9 cellular contexts compared by ENCODE assay signal in the genomic region with DNA sequence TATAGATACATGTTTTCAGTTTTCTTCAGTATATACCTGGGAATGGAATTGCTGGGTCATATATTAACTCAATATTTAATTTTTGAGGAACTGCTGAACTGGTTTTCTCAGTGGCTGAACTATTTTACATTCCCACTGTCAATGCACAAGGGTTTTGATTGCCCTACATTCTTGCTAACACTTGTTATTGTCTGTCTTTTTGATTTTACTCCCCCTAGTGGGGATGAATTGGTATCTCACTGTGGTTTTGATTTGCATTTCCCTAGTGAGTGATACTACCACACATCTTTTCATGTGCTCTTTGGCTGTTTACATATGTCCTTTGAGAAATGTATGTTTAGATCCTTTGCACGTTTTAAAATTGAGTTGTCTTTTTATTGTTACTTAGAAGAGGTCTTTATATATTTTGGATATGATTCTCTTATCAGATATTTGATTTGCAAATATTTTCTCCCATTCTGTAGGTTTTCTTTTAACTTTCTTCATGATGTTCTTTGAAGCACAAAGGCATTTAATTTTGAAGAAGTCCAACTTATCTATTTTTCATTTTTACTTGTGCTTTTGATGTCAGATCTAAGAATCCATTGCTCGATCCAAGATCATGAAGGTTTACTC. TPM values are rescaled to one million over a fixed set of nuclear protein-coding genes. Genes with fewer than 3 reads are reported as not detected.
DNase-seq lines count a peak whose midpoint lies in the region; ATAC-seq and TF ChIP-seq lines count a peak whose summit lies in the region.
"Had no signal": no experiment of that assay in that cellular context is flagged by ENCODE, and none has a peak within 500 bp of the region (broad histone marks: within the 10 kb centered on the region; RNA-seq: fewer than 3 reads in every experiment).

No MANE protein-coding gene starts in this region.

- peak; percentile 60 for TF ChIP-seq CTCF in Calu3 (IDR thresholded peaks at IDR 0.05; ENCODE audit: unreplicated experiment)
- TF ChIP-seq CTCF in astrocyte of the spinal cord (IDR thresholded peaks at IDR 0.05; ENCODE audit: low read depth, low read length), result peak; percentile 64

- no peak overlapping the region for H3K4me2 ChIP-seq in GM23248 (ENCODE audit: unreplicated experiment)

- H3K9me3 Mint-ChIP-seq in Calu3 (ENCODE audit: low read depth, unreplicated experiment), result no peaks in the 10 kb centered on the region
- H3K9me3 Mint-ChIP-seq: T-helper 1 cell treated with Interleukin-12 subunit alpha and Interleukin-12 subunit beta and Interleukin-4 antibody, amounts not matched to agents 30 μg/mL and 1 μg/mL, for 36 hours had no signal

- no peaks in the 10 kb centered on the region for H4K20me1 ChIP-seq in GM23248 (ENCODE audit: insufficient read depth)

- in situ Hi-C loops in GM23248 (cut with MboI), result no loop called here
- in situ Hi-C loops in astrocyte of the spinal cord (cut with HindIII; ENCODE audit: low sequenced_read_pairs), result no loop called here

- no peak overlapping the region for H3K27ac ChIP-seq in GM23248

- no peak for ATAC-seq in HG02981 (IDR thresholded peaks at IDR 0.05; ENCODE audit: unreplicated experiment)
- no peak for ATAC-seq in GM21367 (IDR thresholded peaks at IDR 0.05; ENCODE audit: unreplicated experiment)

- H2AFZ ChIP-seq in GM23248, result no peak overlapping the region

- H3K9me3 ChIP-seq in GM23248 (ENCODE audit: low read depth), result no peaks in the 10 kb centered on the region

- H3K36me3 Mint-ChIP-seq in Calu3 (ENCODE audit: insufficient read depth, unreplicated experiment), result peaks cover 7% of the 10 kb centered on the region

- no TSS peak for BruUV-seq in Calu3 (replicated peaks; lab: Mats Ljungman, UMichigan)

- H3K9me2 ChIP-seq in GM23248 (ENCODE audit: insufficient read depth), result no peaks in the 10 kb centered on the region

- no peak overlapping the region for H3K4me3 ChIP-seq in GM23248
- no peak overlapping the region for H3K4me3 ChIP-seq in astrocyte of the spinal cord (ENCODE audit: low read depth, low read length)

- peaks cover 22% of the 10 kb centered on the region for H3K4me1 ChIP-seq in GM23248 (ENCODE audit: insufficient read depth)

- H3K36me3 ChIP-seq in GM23248 (ENCODE audit: low read depth), result no peaks in the 10 kb centered on the region

- no peaks in the 10 kb centered on the region for H3K79me2 ChIP-seq in GM23248 (ENCODE audit: insufficient read depth)

- DNase-seq in Calu3 (peak; percentile 31), GM23248 (peak; percentile 65), NCI-H446 (lab: John Stamatoyannopoulos, UW) (peak; percentile 21 to 63), astrocyte of the spinal cord (ENCODE audit: low read depth, low spot score) (peak; percentile 72), kidney tubule cell (ENCODE audit: low spot score) (peak; percentile 63), posterior vena cava (ENCODE audit: low spot score) (no peak)

- no peaks in the 10 kb centered on the region for H3K27me3 Mint-ChIP-seq in Calu3 (ENCODE audit: unreplicated experiment)

- CTCF ChIA-PET in Calu3 (lab: Charles Lee), result interaction anchor here (0.7 kb wide), 2 partner anchors 286 to 1277 kb away, joined by 4 to 5 read pairs; no protein-coding TSS in a partner anchor

- no peak overlapping the region for H3K9ac ChIP-seq in GM23248

- intact Hi-C loops in Calu3 (cut with micrococcal nuclease; ENCODE audit: unreplicated experiment), result loop anchor here (1.0 kb wide), 1 partner anchor 93 kb away; no protein-coding TSS in a partner anchor
- intact Hi-C loops in posterior vena cava (cut with DNase I), result loop anchor here in 1 of 2 donors (10.0 kb wide), 1 partner anchor 88 kb away; no protein-coding TSS in a partner anchor

- H3K4me3 Mint-ChIP-seq in Calu3 (ENCODE audit: low read depth, unreplicated experiment), result no peak overlapping the region
- H3K4me3 Mint-ChIP-seq: T-helper 1 cell treated with Interleukin-12 subunit alpha and Interleukin-12 subunit beta and Interleukin-4 antibody, amounts not matched to agents 30 μg/mL and 1 μg/mL, for 36 hours had no signal

- WGBS in GM23248 (ENCODE audit: low coverage in 1 of 2, low lambda C conversion rate in 2 of 2, missing lambda C conversion rate in 2 of 2), 2 experiments, result 29 to 33% methylated on average over 2 of the region's 2 CpGs

- H3K4me1 Mint-ChIP-seq in Calu3 (ENCODE audit: low read depth, unreplicated experiment), result no peaks in the 10 kb centered on the region

- no peak overlapping the region for H3K27ac Mint-ChIP-seq in Calu3 (ENCODE audit: unreplicated experiment)
- H3K27ac Mint-ChIP-seq: T-helper 1 cell treated with Interleukin-12 subunit alpha and Interleukin-12 subunit beta and Interleukin-4 antibody, amounts not matched to agents 30 μg/mL and 1 μg/mL, for 36 hours had no signal

- H3F3A ChIP-seq in GM23248 (ENCODE audit: insufficient read depth), result peaks cover 7% of the 10 kb centered on the region

- H3K27me3 ChIP-seq in GM23248 (replicated peaks; ENCODE audit: insufficient read depth), result no peaks in the 10 kb centered on the region

RNA-seq across cellular contexts. Expression of a gene that starts 36.2 kb away (rescaled TPM):
- total RNA-seq in Calu3 (2022), result 64.2 and 71.6 TPM in 2 replicates
- 35.5 and 38.4 TPM in 2 replicates for total RNA-seq in GM23248 (2014; rRNA removed; shearing (Covaris generic))
- polyA plus RNA-seq in GM23248 (2016; fragmentation: Nextera tagmentation; extraction: Ambion mirVana), result 31.5 and 35.3 TPM in 2 replicates
- total RNA-seq in posterior vena cava, result 10 to 100 TPM; 36.3 to 39.7 TPM
